In genomic region chr6:4370066-4370465, GRCh38 we compare ENCODE assay signal across 14 cellular contexts.
A peak's percentile ranks its signal among the peaks of the same experiment; 100 is the strongest.
DNase-seq lines count a peak whose midpoint lies in the region; ATAC-seq, FAIRE-seq and TF ChIP-seq lines count a peak whose summit lies in the region.
"Had no signal": no experiment of that assay in that cellular context is flagged by ENCODE, and none has a peak within 500 bp of the region (broad histone marks: within the 10 kb centered on the region; RNA-seq: fewer than 3 reads in every experiment).

No MANE protein-coding gene starts in this region.

- peaks cover 9 to 19% of the 10 kb centered on the region in 2 experiments; a peak in 4 of 5 replicates for H3K4me1 ChIP-seq in K562 (replicated peaks in 1 of 2; ENCODE audit: control insufficient read depth in 2 of 2, insufficient read depth in 2 of 2, low read length in 2 of 2)

- 20% methylated on average over 3 of the region's 3 CpGs for WGBS in K562 (ENCODE audit: insufficient coverage, low coverage, missing lambda C conversion rate)

- H2AFZ ChIP-seq in K562 (ENCODE audit: low read depth, low read length), result no peak overlapping the region

- BruUV-seq in K562 (replicated peaks; lab: Mats Ljungman, UMichigan), result no TSS peak

- no peaks in the 10 kb centered on the region for H3K79me2 ChIP-seq in K562 (ENCODE audit: control insufficient read depth, insufficient read depth, low read length)

- ATAC-seq in K562, result no peak
- ATAC-seq in GM18519 (IDR thresholded peaks at IDR 0.05; ENCODE audit: low FRiP score, unreplicated experiment), result no peak
- no peak for ATAC-seq in HG03460 (IDR thresholded peaks at IDR 0.05; ENCODE audit: unreplicated experiment)
- ATAC-seq: activated T-helper 17 cell treated with anti-CD3 and anti-CD28 coated beads, Interleukin-2, amount 50 U/mL, for 72 hours; naive thymus-derived CD8-positive, alpha-beta T cell; WTC11 had no signal

- CTCF ChIA-PET in AG04450 (lab: Charles Lee), result no interaction called here
- CTCF ChIA-PET in K562 (lab: Yijun Ruan, JAX; ENCODE audit: low intra/inter-chr PET ratio), result no interaction called here

- peak overlapping the region; percentile 90 for H3K27ac ChIP-seq in AG04450 (ENCODE audit: low read depth, low read length)
- no peak overlapping the region for H3K27ac ChIP-seq in K562 (ENCODE audit: extremely low read depth, low read depth, low read length)
- no peak overlapping the region for H3K27ac ChIP-seq in dorsolateral prefrontal cortex
- H3K27ac ChIP-seq: Peyer's patch had no signal

- no peak for FAIRE-seq in K562 (lab: Jason Lieb, UNC)

- H3K27me3 ChIP-seq in AG04450 (ENCODE audit: control insufficient read depth, insufficient read depth, low read length) (no peaks in the 10 kb centered on the region), K562 (ENCODE audit: control insufficient read depth in 2 of 2, insufficient read depth in 2 of 2, low read length in 2 of 2) (peaks cover 7 to 20% of the 10 kb centered on the region in 2 experiments; a peak in 4 of 5 replicates), kidney epithelial cell (ENCODE audit: control insufficient read depth, insufficient read depth, low read length) (peaks cover 2% of the 10 kb centered on the region), dorsolateral prefrontal cortex (no peaks in the 10 kb centered on the region)
- H3K27me3 ChIP-seq: Peyer's patch had no signal

- no peak for TF ChIP-seq POLR2A in K562 (conservative IDR thresholded peaks at IDR 0.05)

- DNase-seq in AG04450 (ENCODE audit: low read depth, low spot score) (peak; percentile 88), HS-5 (ENCODE audit: low read depth) (peak; percentile 73), K562 (ENCODE audit: extremely low read depth in 1 of 4, low spot score in 3 of 4) (no peak), kidney epithelial cell (ENCODE audit: low read depth) (peak; percentile 87), cortex of kidney (lab: John Stamatoyannopoulos, UW) (no peak), dorsolateral prefrontal cortex (no peak)
- DNase-seq: CD4-positive, CD25-positive, alpha-beta regulatory T cell; naive thymus-derived CD8-positive, alpha-beta T cell; NCI-H2029 treated with DMSO at 0.1 percent for 48 hours; Peyer's patch had no signal

- no peaks in the 10 kb centered on the region for H3K9me3 ChIP-seq in AG04450 (ENCODE audit: control insufficient read depth, insufficient read depth, low read length)
- H3K9me3 ChIP-seq in K562 (replicated peaks; ENCODE audit: control insufficient read depth, insufficient read depth, low read depth, low read length), result no peaks in the 10 kb centered on the region
- H3K9me3 ChIP-seq: Peyer's patch had no signal

- intact Hi-C loops in K562 (cut with micrococcal nuclease) (no loop called here), dorsolateral prefrontal cortex (cut with DNase I) (no loop called here)

- H3K36me3 ChIP-seq in K562 (ENCODE audit: control insufficient read depth, insufficient read depth, low read length) (no peaks in the 10 kb centered on the region), kidney epithelial cell (ENCODE audit: control insufficient read depth, insufficient read depth, low read length) (no peaks in the 10 kb centered on the region)
- H3K36me3 ChIP-seq: Peyer's patch had no signal

- H3K4me3 ChIP-seq in AG04450 (ENCODE audit: low read depth, low read length) (peak overlapping the region; percentile 35), K562 (no peak overlapping the region), kidney epithelial cell (ENCODE audit: low read depth, low read length) (no peak overlapping the region), dorsolateral prefrontal cortex (no peak overlapping the region)
- H3K4me3 ChIP-seq: Peyer's patch had no signal

- H3K4me2 ChIP-seq in K562 (ENCODE audit: insufficient read depth, low read length), result no peak overlapping the region

- H3K9ac ChIP-seq in K562 (ENCODE audit: insufficient read depth in 1 of 2, low read depth in 2 of 2, low read length in 2 of 2), result no peak overlapping the region

- no peaks in the 10 kb centered on the region for H3K9me1 ChIP-seq in K562 (ENCODE audit: control insufficient read depth, insufficient read depth, low read length)

- H4K20me1 ChIP-seq in K562 (replicated peaks; ENCODE audit: control insufficient read depth, insufficient read depth, low read length), result no peaks in the 10 kb centered on the region

- no peak for TF ChIP-seq RAD21 in K562 (CRISPR knock-in tag; conservative IDR thresholded peaks at IDR 0.05 in 1 of 2, IDR thresholded peaks at IDR 0.05 in 1 of 2)

- TF ChIP-seq EP300 in K562 (IDR thresholded peaks at IDR 0.05; ENCODE audit: low read length), result no peak

- POLR2A ChIA-PET in AG04450 (lab: Yijun Ruan, JAX), result interaction anchor here (1.6 to 1.9 kb wide), 2 partner anchors 11 to 18 kb away, joined by 4 to 9 read pairs; no protein-coding TSS in a partner anchor
- POLR2A ChIA-PET in K562 (lab: Yijun Ruan, JAX), result interaction anchor here (0.5 to 2.3 kb wide), 2 partner anchors 9 to 1238 kb away, joined by 3 to 5 read pairs; no protein-coding TSS in a partner anchor

- TF ChIP-seq CTCF in AG04450 (IDR thresholded peaks at IDR 0.05; ENCODE audit: low read depth, low read length), result peak; percentile 26
- TF ChIP-seq CTCF in K562 (IDR thresholded peaks at IDR 0.05 in 2 of 3, conservative IDR thresholded peaks at IDR 0.05 in 1 of 3; ENCODE audit: insufficient read depth in 2 of 3, low read depth in 1 of 3, low read length in 3 of 3), result no peak
- no peak for TF ChIP-seq CTCF in kidney epithelial cell (IDR thresholded peaks at IDR 0.05; ENCODE audit: insufficient read depth, low read length, poor library complexity, severe bottlenecking)
- TF ChIP-seq CTCF in dorsolateral prefrontal cortex (IDR thresholded peaks at IDR 0.05 in 54 of 56, conservative IDR thresholded peaks at IDR 0.05 in 2 of 56; ENCODE audit: low read depth in 1 of 56, partially characterized antibody in 56 of 56), result no peak

- in situ Hi-C loops in K562 (cut with MboI), result no loop called here

TF ChIP-seq in K562, 482 proteins besides CTCF, POLR2A, EP300 and RAD21:
- peak; percentile 28; the same call in 1 of the 2 replicates for TF ChIP-seq JUND (IDR thresholded peaks at IDR 0.05; ENCODE audit: borderline replicate concordance, low read depth, low read length)
- no peak for TF ChIP-seq JUND (tag; IDR thresholded peaks at IDR 0.05; ENCODE audit: borderline replicate concordance, low read depth, low read length)
- TF ChIP-seq ZBTB26 (CRISPR knock-in tag; IDR thresholded peaks at IDR 0.05), result no peak
- peak; percentile 72 for TF ChIP-seq FOSL1 (tag; conservative IDR thresholded peaks at IDR 0.05)
- TF ChIP-seq, protein P1, sequence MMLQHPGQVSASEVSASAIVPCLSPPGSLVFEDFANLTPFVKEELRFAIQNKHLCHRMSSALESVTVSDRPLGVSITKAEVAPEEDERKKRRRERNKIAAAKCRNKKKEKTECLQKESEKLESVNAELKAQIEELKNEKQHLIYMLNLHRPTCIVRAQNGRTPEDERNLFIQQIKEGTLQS (IDR thresholded peaks at IDR 0.05), result peak; percentile 26; the same call in 1 of the 2 replicates
- TF ChIP-seq, protein P1 (CRISPR knock-in tag; conservative IDR thresholded peaks at IDR 0.05), result no peak
- peak; percentile 56; the same call in 1 of the 2 replicates for TF ChIP-seq JUN (IDR thresholded peaks at IDR 0.05; ENCODE audit: borderline replicate concordance, low read depth, low read length)
- no peak for TF ChIP-seq JUN (CRISPR knock-in tag; IDR thresholded peaks at IDR 0.05; ENCODE audit: borderline replicate concordance)

Comparison
In these comparisons a context has a peak if more than half of its experiments do, and no peak if none do; other contexts are left out.
1. DNase-seq: peak in AG04450 (single experiment), HS-5 (single experiment) and kidney epithelial cell (single experiment); none in K562 (0 of 4), cortex of kidney (single experiment) and dorsolateral prefrontal cortex (0 of 10).